ENCODE assay signal across 8 cellular contexts in genomic region chr18:26307161-26307773, GRCh38.
DNase-seq lines count a peak whose midpoint lies in the region; ATAC-seq and TF ChIP-seq lines count a peak whose summit lies in the region.

No MANE protein-coding gene starts in this region.

- 47 to 51% (median 48%) methylated on average over 3 of the region's 3 CpGs for WGBS in ovary, 3 donors

- no peaks in the 10 kb centered on the region for H3F3A ChIP-seq in OCI-LY1 (ENCODE audit: insufficient read depth, low read length)

- H3K4me3 ChIP-seq in OCI-LY1 (ENCODE audit: low read depth, low read length, poor library complexity, severe bottlenecking) (no peak overlapping the region), dorsolateral prefrontal cortex (no peak overlapping the region), ovary (no peak overlapping the region)
- H3K4me3 ChIP-seq in effector memory CD4-positive, alpha-beta T cell (ENCODE audit: insufficient read depth, low read depth, low read length, poor library complexity, severe bottlenecking) = no peak overlapping the region

- H4K20me1 ChIP-seq in OCI-LY1 (ENCODE audit: insufficient read depth, low read length) = no peaks in the 10 kb centered on the region

- H3K79me2 ChIP-seq in OCI-LY1 (ENCODE audit: insufficient read depth, low read length) = no peaks in the 10 kb centered on the region

- H3K36me3 ChIP-seq in OCI-LY1 (ENCODE audit: insufficient read depth, low read length) = no peaks in the 10 kb centered on the region
- no peaks in the 10 kb centered on the region for H3K36me3 ChIP-seq in effector memory CD4-positive, alpha-beta T cell (ENCODE audit: control insufficient read depth, insufficient read depth, low read length)
- H3K36me3 ChIP-seq in ovary = no peaks in the 10 kb centered on the region

- DNase-seq in COLO829 (ENCODE audit: low spot score) (peak; percentile 48), HUDEP-2 (lab: John Stamatoyannopoulos, UW; ENCODE audit: unreplicated experiment in 76 of 76) (peak in 40 of 76 experiments; percentile 1 to 73 (median 32)), dorsolateral prefrontal cortex (peak in 1 of 10 donors; percentile 45), middle frontal gyrus (ENCODE audit: extremely low spot score, low spot score) (peak; percentile 43), ovary (no peak)
- DNase-seq in effector memory CD4-positive, alpha-beta T cell = no peak

- no peak overlapping the region for H3K9ac ChIP-seq in OCI-LY1 (ENCODE audit: low read length)

- no peak overlapping the region for H3K4me2 ChIP-seq in OCI-LY1 (ENCODE audit: low read length)

- intact Hi-C loops in dorsolateral prefrontal cortex (cut with DNase I) = loop anchor here in 1 of 2 donors (10.0 kb wide), 2 partner anchors 82 to 698 kb away; partner anchors contain the start of gene TAF4B
- intact Hi-C loops in ovary (cut with DNase I) = no loop called here

- no peaks in the 10 kb centered on the region for H3K9me2 ChIP-seq in OCI-LY1 (ENCODE audit: low read depth, low read length)

- H3K9me3 ChIP-seq in OCI-LY1 (ENCODE audit: low read length) = no peaks in the 10 kb centered on the region
- no peaks in the 10 kb centered on the region for H3K9me3 ChIP-seq in effector memory CD4-positive, alpha-beta T cell (ENCODE audit: control insufficient read depth, low read length)
- no peaks in the 10 kb centered on the region for H3K9me3 ChIP-seq in ovary

- no peaks in the 10 kb centered on the region for H3K4me1 ChIP-seq in OCI-LY1 (ENCODE audit: insufficient read depth, low read length, severe bottlenecking)
- no peaks in the 10 kb centered on the region for H3K4me1 ChIP-seq in effector memory CD4-positive, alpha-beta T cell (ENCODE audit: control insufficient read depth, insufficient read depth, low read length, poor library complexity, severe bottlenecking)
- H3K4me1 ChIP-seq in ovary (ENCODE audit: insufficient read depth) = no peaks in the 10 kb centered on the region

- no peak for TF ChIP-seq POLR2A in ovary (IDR thresholded peaks at IDR 0.05)

- peak; percentile 52 for ATAC-seq in GM19023 (IDR thresholded peaks at IDR 0.05; ENCODE audit: unreplicated experiment)

- H2AFZ ChIP-seq in OCI-LY1 (ENCODE audit: low read length) = no peak overlapping the region

- H3K27ac ChIP-seq in OCI-LY1 (ENCODE audit: low read depth, low read length, poor library complexity, severe bottlenecking) (no peak overlapping the region), dorsolateral prefrontal cortex (no peak overlapping the region), ovary (no peak overlapping the region)
- no peak overlapping the region for H3K27ac ChIP-seq in effector memory CD4-positive, alpha-beta T cell (ENCODE audit: insufficient read depth, low read length, poor library complexity, severe bottlenecking)

- no peak for TF ChIP-seq EP300 in ovary (IDR thresholded peaks at IDR 0.05)

- peak; percentile 58 for TF ChIP-seq CTCF in OCI-LY1 (IDR thresholded peaks at IDR 0.05; ENCODE audit: low read length)
- TF ChIP-seq CTCF in dorsolateral prefrontal cortex (IDR thresholded peaks at IDR 0.05 in 54 of 56, conservative IDR thresholded peaks at IDR 0.05 in 2 of 56; ENCODE audit: low read depth in 1 of 56, partially characterized antibody in 56 of 56) = peak; percentile 45 to 85 (median 72)
- peak in 1 of 3 donors; percentile 19 for TF ChIP-seq CTCF in ovary (IDR thresholded peaks at IDR 0.05)

- H3K27me3 ChIP-seq in OCI-LY1 (ENCODE audit: insufficient read depth, low read length) (no peaks in the 10 kb centered on the region), dorsolateral prefrontal cortex (no peaks in the 10 kb centered on the region), ovary (no peaks in the 10 kb centered on the region)
- H3K27me3 ChIP-seq in effector memory CD4-positive, alpha-beta T cell (replicated peaks; ENCODE audit: control insufficient read depth, insufficient read depth, low read length, poor library complexity, severe bottlenecking) = no peaks in the 10 kb centered on the region

Comparison
In these comparisons a context has a peak if more than half of its experiments do, and no peak if none do; other contexts are left out.
1. DNase-seq: peak in COLO829 (single experiment), HUDEP-2 (40 of 76) and middle frontal gyrus (single experiment); none in effector memory CD4-positive, alpha-beta T cell (0 of 3) and ovary (0 of 5).